ENCODE assay signal across 8 cellular contexts in genomic region chr16:8958344-8958808, GRCh38. TPM values are rescaled to one million over a fixed set of nuclear protein-coding genes. Genes with fewer than 3 reads are reported as not detected.
DNase-seq lines count a peak whose midpoint lies in the region; ATAC-seq and TF ChIP-seq lines count a peak whose summit lies in the region.

No MANE protein-coding gene starts in this region.

- intact Hi-C loops in PC-9 (cut with micrococcal nuclease; ENCODE audit: unreplicated experiment) = loop anchor here (5.0 kb wide), 1 partner anchor 154 kb away; no protein-coding TSS in a partner anchor
- intact Hi-C loops in dendritic cell treated with granulocyte-macrophage colony-stimulating factor and Interleukin-4, amounts not matched to agents 40 ng/mL and 50 ng/mL, for 4 days (cut with micrococcal nuclease) = no loop called here
- intact Hi-C loops in natural killer cell (cut with micrococcal nuclease) = no loop called here

- ATAC-seq in natural killer cell = peak; percentile 18 to 50 (median 26)
- ATAC-seq in HG03469 (IDR thresholded peaks at IDR 0.05; ENCODE audit: unreplicated experiment) = no peak
- ATAC-seq in HG03196 (IDR thresholded peaks at IDR 0.05; ENCODE audit: unreplicated experiment) = no peak

- no peaks in the 10 kb centered on the region for H3K9me2 ChIP-seq in PC-9 (ENCODE audit: insufficient read depth)

- peaks cover 38% of the 10 kb centered on the region for H3K4me1 ChIP-seq in PC-9 (replicated peaks; ENCODE audit: insufficient read depth)

- H3K27ac Mint-ChIP-seq in dendritic cell treated with granulocyte-macrophage colony-stimulating factor and Interleukin-4, amounts not matched to agents 40 ng/mL and 50 ng/mL, for 4 days = peak overlapping the region; percentile 81
- H3K27ac Mint-ChIP-seq in natural killer cell (peak overlapping the region; percentile 84 to 89), progenitor cell of endocrine pancreas (no peak overlapping the region)

- no TSS peak for BruUV-seq in PC-9 (replicated peaks; lab: Mats Ljungman, UMichigan)

- DNase-seq in PC-9 = no peak
- DNase-seq in natural killer cell = no peak
- no peak for DNase-seq in effector CD4-positive, alpha-beta T cell
- DNase-seq in progenitor cell of endocrine pancreas (ENCODE audit: low spot score, unreplicated experiment) = no peak

- POLR2A ChIA-PET in PC-9 (lab: Charles Lee; ENCODE audit: unreplicated experiment) = no interaction called here

- H3K4me3 ChIP-seq in GM12875 (ENCODE audit: low read depth, low read length) = peak overlapping the region; percentile 17
- H3K4me3 ChIP-seq in PC-9 = no peak overlapping the region

- H3K9me3 ChIP-seq in PC-9 (ENCODE audit: insufficient read depth, low read depth) = no peaks in the 10 kb centered on the region

- H3F3A ChIP-seq in PC-9 (ENCODE audit: insufficient read depth, low read depth) = no peaks in the 10 kb centered on the region; the same call in 1 of the 2 replicates

- H2AFZ ChIP-seq in PC-9 = no peak overlapping the region

- H3K4me1 Mint-ChIP-seq in dendritic cell treated with granulocyte-macrophage colony-stimulating factor and Interleukin-4, amounts not matched to agents 40 ng/mL and 50 ng/mL, for 4 days (ENCODE audit: low read depth) = peaks cover 75% of the 10 kb centered on the region
- H3K4me1 Mint-ChIP-seq in natural killer cell (peaks cover 66 to 69% of the 10 kb centered on the region in 2 donors), progenitor cell of endocrine pancreas (ENCODE audit: low read depth) (peaks cover 49% of the 10 kb centered on the region)

- H4K20me1 ChIP-seq in PC-9 (ENCODE audit: insufficient read depth) = peaks cover 86% of the 10 kb centered on the region

- no peaks in the 10 kb centered on the region for H3K27me3 ChIP-seq in PC-9 (ENCODE audit: insufficient read depth, low read depth)

- CTCF ChIA-PET in PC-9 (lab: Charles Lee) = interaction anchor here (1.2 kb wide), 1 partner anchor 59 kb away, joined by 5 read pairs; no protein-coding TSS in a partner anchor

- peak overlapping the region; percentile 10; the same call in 1 of the 2 replicates for H3K4me2 ChIP-seq in PC-9

- H3K9me3 Mint-ChIP-seq in dendritic cell treated with granulocyte-macrophage colony-stimulating factor and Interleukin-4, amounts not matched to agents 40 ng/mL and 50 ng/mL, for 4 days = no peaks in the 10 kb centered on the region
- H3K9me3 Mint-ChIP-seq in natural killer cell (no peaks in the 10 kb centered on the region), progenitor cell of endocrine pancreas (ENCODE audit: low read depth) (no peaks in the 10 kb centered on the region)

- peaks cover 14% of the 10 kb centered on the region for H3K36me3 Mint-ChIP-seq in dendritic cell treated with granulocyte-macrophage colony-stimulating factor and Interleukin-4, amounts not matched to agents 40 ng/mL and 50 ng/mL, for 4 days (ENCODE audit: low read depth)
- H3K36me3 Mint-ChIP-seq in natural killer cell (no peaks in the 10 kb centered on the region), progenitor cell of endocrine pancreas (ENCODE audit: insufficient read depth) (no peaks in the 10 kb centered on the region)

- H3K79me2 ChIP-seq in PC-9 (ENCODE audit: low read depth) = peaks cover 92% of the 10 kb centered on the region

- TF ChIP-seq CTCF in GM12875 (IDR thresholded peaks at IDR 0.05; ENCODE audit: borderline replicate concordance, insufficient read depth, low read depth, low read length) (no peak), PC-9 (conservative IDR thresholded peaks at IDR 0.05) (no peak), natural killer cell (IDR thresholded peaks at IDR 0.05) (no peak), progenitor cell of endocrine pancreas (IDR thresholded peaks at IDR 0.05; ENCODE audit: unreplicated experiment) (no peak)

- no peaks in the 10 kb centered on the region for H3K36me3 ChIP-seq in PC-9 (ENCODE audit: low read depth)

- H3K4me3 Mint-ChIP-seq in dendritic cell treated with granulocyte-macrophage colony-stimulating factor and Interleukin-4, amounts not matched to agents 40 ng/mL and 50 ng/mL, for 4 days = peak overlapping the region; percentile 39
- peak overlapping the region; percentile 96 for H3K4me3 Mint-ChIP-seq in natural killer cell
- no peak overlapping the region for H3K4me3 Mint-ChIP-seq in progenitor cell of endocrine pancreas (ENCODE audit: low read depth)

- no peak overlapping the region for H3K27ac ChIP-seq in PC-9

- H3K27me3 Mint-ChIP-seq in dendritic cell treated with granulocyte-macrophage colony-stimulating factor and Interleukin-4, amounts not matched to agents 40 ng/mL and 50 ng/mL, for 4 days = no peaks in the 10 kb centered on the region
- no peaks in the 10 kb centered on the region for H3K27me3 Mint-ChIP-seq in natural killer cell (ENCODE audit: low read depth in 2 of 2)
- H3K27me3 Mint-ChIP-seq in progenitor cell of endocrine pancreas = no peaks in the 10 kb centered on the region

RNA-seq across cellular contexts. Expression of gene USP7, which starts 5.3 kb away (rescaled TPM):
- total RNA-seq in PC-9 (2021) (113 and 167 TPM in 2 replicates), natural killer cell (100 to 1,000 TPM; 213 to 268 (median 236) TPM), progenitor cell of endocrine pancreas (159 and 171 TPM in 2 replicates)

Comparison
In these comparisons a context has a peak if more than half of its experiments do, and no peak if none do; other contexts are left out.
1. ATAC-seq: peak in natural killer cell (3 of 3); none in HG03469 (single experiment) and HG03196 (single experiment).